8 cellular contexts compared by ENCODE assay signal in genomic region chr3:5122741-5123706, GRCh38. TPM values are rescaled to one million over a fixed set of nuclear protein-coding genes. Genes with fewer than 3 reads are reported as not detected.
DNase-seq lines count a peak whose midpoint lies in the region; ATAC-seq and TF ChIP-seq lines count a peak whose summit lies in the region.

No MANE protein-coding gene starts in this region.

- no peaks in the 10 kb centered on the region for H3K36me3 Mint-ChIP-seq in activated naive CD8-positive, alpha-beta T cell treated with anti-CD3 and anti-CD28 coated beads, Interleukin-2, amount 10 ng/mL, durations not matched to agents 7 days and 5 days

- peaks cover 24% of the 10 kb centered on the region for H3K4me1 ChIP-seq in OCI-LY1 (ENCODE audit: insufficient read depth, low read length, severe bottlenecking)
- H3K4me1 ChIP-seq in neuronal stem cell (ENCODE audit: control insufficient read depth in 2 of 2, insufficient read depth in 1 of 2, low read depth in 1 of 2, low read length in 2 of 2) = peaks cover 0 to 4% of the 10 kb centered on the region in 2 donors

- peaks cover 5% of the 10 kb centered on the region for H3K36me3 ChIP-seq in OCI-LY1 (ENCODE audit: insufficient read depth, low read length)
- peaks cover 0 to 4% of the 10 kb centered on the region in 2 donors for H3K36me3 ChIP-seq in neuronal stem cell (replicated peaks in 1 of 2; ENCODE audit: control insufficient read depth in 2 of 2, insufficient read depth in 2 of 2, low read length in 2 of 2)

- POLR2A ChIA-PET in activated naive CD8-positive, alpha-beta T cell treated with anti-CD3 and anti-CD28 coated beads, Interleukin-2, amount 10 ng/mL, durations not matched to agents 7 days and 5 days (lab: Charles Lee) = interaction anchor here (0.6 to 2.1 kb wide), 9 partner anchors 11 to 897 kb away, joined by 3 to 8 read pairs (median 5); partner anchors contain the start of gene EDEM1

- H3K14ac ChIP-seq in neuronal stem cell (ENCODE audit: low read length) = peak overlapping the region; percentile 82

- no peak overlapping the region for H2AFZ ChIP-seq in OCI-LY1 (ENCODE audit: low read length)
- H2AFZ ChIP-seq in neuronal stem cell (ENCODE audit: low read length) = peak overlapping the region; percentile 95

- peak overlapping the region; percentile 93 for H3K27ac Mint-ChIP-seq in activated naive CD8-positive, alpha-beta T cell treated with anti-CD3 and anti-CD28 coated beads, Interleukin-2, amount 10 ng/mL, durations not matched to agents 7 days and 5 days

- H3K4me2 ChIP-seq in OCI-LY1 (ENCODE audit: low read length) (peak overlapping the region; percentile 95), neuronal stem cell (ENCODE audit: insufficient read depth, low read length, poor library complexity, severe bottlenecking) (peak overlapping the region; percentile 83)

- no peaks in the 10 kb centered on the region for H3K27me3 ChIP-seq in OCI-LY1 (ENCODE audit: insufficient read depth, low read length)
- no peaks in the 10 kb centered on the region for H3K27me3 ChIP-seq in neuronal stem cell (ENCODE audit: control insufficient read depth in 3 of 3, insufficient read depth in 3 of 3, low read depth in 1 of 3, low read length in 3 of 3)

- no peaks in the 10 kb centered on the region for H3K9me3 Mint-ChIP-seq in activated naive CD8-positive, alpha-beta T cell treated with anti-CD3 and anti-CD28 coated beads, Interleukin-2, amount 10 ng/mL, durations not matched to agents 7 days and 5 days

- no peak overlapping the region for H4K8ac ChIP-seq in neuronal stem cell (ENCODE audit: low read depth, low read length)

- no peaks in the 10 kb centered on the region for H3F3A ChIP-seq in OCI-LY1 (ENCODE audit: insufficient read depth, low read length)

- peak overlapping the region; percentile 89 for H3K18ac ChIP-seq in neuronal stem cell (ENCODE audit: low read length)

- H3K4me3 ChIP-seq in OCI-LY1 (ENCODE audit: low read depth, low read length, poor library complexity, severe bottlenecking) (peak overlapping the region; percentile 100), neuronal stem cell (ENCODE audit: low read length in 2 of 2) (peak overlapping the region; percentile 69 to 100)

- no peak overlapping the region for H3K23ac ChIP-seq in neuronal stem cell (ENCODE audit: low read depth, low read length, poor library complexity)

- H2AK5ac ChIP-seq in neuronal stem cell (ENCODE audit: low read depth, low read length) = peak overlapping the region; percentile 94

- H2BK12ac ChIP-seq in neuronal stem cell (ENCODE audit: low read length) = no peak overlapping the region

- 100% methylated on average over 1 of the region's 31 CpGs; no CpG with 5 or more reads in 1 of the 2 donors for WGBS in neuronal stem cell (ENCODE audit: extremely low coverage in 2 of 2, insufficient read length in 2 of 2, insufficient replicate concordance in 1 of 2), 2 donors

- DNase-seq in NCI-H524 (lab: John Stamatoyannopoulos, UW) (peak; percentile 19 to 48), NCI-H524 treated with DMSO at 0.1 percent for 48 hours (lab: John Stamatoyannopoulos, UW) (no peak), globus pallidus (ENCODE audit: low spot score) (peak; percentile 55), neuronal stem cell (ENCODE audit: low spot score) (peak; percentile 48), NCI-H345 treated with DMSO at 0.1 percent for 48 hours (lab: John Stamatoyannopoulos, UW; ENCODE audit: unreplicated experiment) (no peak)
- peak; percentile 34 for DNase-seq in activated naive CD8-positive, alpha-beta T cell treated with anti-CD3 and anti-CD28 coated beads, Interleukin-2, amount 10 ng/mL, durations not matched to agents 7 days and 5 days

- no peaks in the 10 kb centered on the region for H3K27me3 Mint-ChIP-seq in activated naive CD8-positive, alpha-beta T cell treated with anti-CD3 and anti-CD28 coated beads, Interleukin-2, amount 10 ng/mL, durations not matched to agents 7 days and 5 days

- H2BK15ac ChIP-seq in neuronal stem cell (ENCODE audit: low read length) = no peak overlapping the region

- H3K9ac ChIP-seq in OCI-LY1 (ENCODE audit: low read length) (peak overlapping the region; percentile 97), neuronal stem cell (ENCODE audit: low read depth, low read length, poor library complexity) (peak overlapping the region; percentile 96)

- no peak overlapping the region for H2BK120ac ChIP-seq in neuronal stem cell (ENCODE audit: low read depth, low read length)

- H3K27ac ChIP-seq in OCI-LY1 (ENCODE audit: low read depth, low read length, poor library complexity, severe bottlenecking) = peak overlapping the region; percentile 40
- H3K27ac ChIP-seq in neuronal stem cell (replicated peaks; ENCODE audit: low read length) = no peak overlapping the region

- no peak overlapping the region for H4K91ac ChIP-seq in neuronal stem cell (ENCODE audit: low read depth, low read length, poor library complexity)

- H3K9me3 ChIP-seq in OCI-LY1 (ENCODE audit: low read length) (no peaks in the 10 kb centered on the region), neuronal stem cell (replicated peaks in 1 of 2; ENCODE audit: control insufficient read depth in 2 of 2, insufficient read depth in 1 of 2, low read depth in 1 of 2, low read length in 2 of 2) (no peaks in the 10 kb centered on the region)

- peak overlapping the region; percentile 96 for H3K4me3 Mint-ChIP-seq in activated naive CD8-positive, alpha-beta T cell treated with anti-CD3 and anti-CD28 coated beads, Interleukin-2, amount 10 ng/mL, durations not matched to agents 7 days and 5 days

- peak; percentile 6 for ATAC-seq in HG02798 (IDR thresholded peaks at IDR 0.05; ENCODE audit: poor library complexity, unreplicated experiment)
- ATAC-seq in activated naive CD8-positive, alpha-beta T cell treated with anti-CD3 and anti-CD28 coated beads, Interleukin-2, amount 10 ng/mL, durations not matched to agents 7 days and 5 days (ENCODE audit: low read depth) = no peak

- no peaks in the 10 kb centered on the region for H4K20me1 ChIP-seq in OCI-LY1 (ENCODE audit: insufficient read depth, low read length)

- no peaks in the 10 kb centered on the region for H3K9me2 ChIP-seq in OCI-LY1 (ENCODE audit: low read depth, low read length)

- H3K4me1 Mint-ChIP-seq in activated naive CD8-positive, alpha-beta T cell treated with anti-CD3 and anti-CD28 coated beads, Interleukin-2, amount 10 ng/mL, durations not matched to agents 7 days and 5 days = peaks cover 21% of the 10 kb centered on the region

- TF ChIP-seq CTCF in OCI-LY1 (IDR thresholded peaks at IDR 0.05; ENCODE audit: low read length) = no peak

- H3K4ac ChIP-seq in neuronal stem cell (ENCODE audit: low read length) = peak overlapping the region; percentile 11

- H3K79me1 ChIP-seq in neuronal stem cell (ENCODE audit: low read depth, low read length) = peaks cover 7% of the 10 kb centered on the region

- peak overlapping the region; percentile 66 for H2BK5ac ChIP-seq in neuronal stem cell (ENCODE audit: low read length)

- peaks cover 57% of the 10 kb centered on the region for H3K79me2 ChIP-seq in OCI-LY1 (ENCODE audit: insufficient read depth, low read length)

RNA-seq across cellular contexts. Expression of gene ARL8B, which starts 0.9 kb away (rescaled TPM):
- 10 to 100 TPM; 43.3 to 43.9 TPM for total RNA-seq in activated naive CD8-positive, alpha-beta T cell treated with anti-CD3 and anti-CD28 coated beads, Interleukin-2, amount 10 ng/mL, durations not matched to agents 7 days and 5 days
- 34.7 TPM for polyA plus RNA-seq in neuronal stem cell (2013, experiment 1 of 2)
- 33.3 TPM for polyA plus RNA-seq in neuronal stem cell (2013, experiment 2 of 2)

Comparison
In these comparisons a context has a peak if more than half of its experiments do, and no peak if none do; other contexts are left out.
1. DNase-seq: peak in NCI-H524 (2 of 2), activated naive CD8-positive, alpha-beta T cell treated with anti-CD3 and anti-CD28 coated beads, Interleukin-2, amount 10 ng/mL, durations not matched to agents 7 days and 5 days (single experiment), globus pallidus (single experiment) and neuronal stem cell (single experiment); none in NCI-H524 treated with DMSO at 0.1 percent for 48 hours (single experiment) and NCI-H345 treated with DMSO at 0.1 percent for 48 hours (single experiment).